23 cellular contexts compared by ENCODE assay signal in the genomic region with DNA sequence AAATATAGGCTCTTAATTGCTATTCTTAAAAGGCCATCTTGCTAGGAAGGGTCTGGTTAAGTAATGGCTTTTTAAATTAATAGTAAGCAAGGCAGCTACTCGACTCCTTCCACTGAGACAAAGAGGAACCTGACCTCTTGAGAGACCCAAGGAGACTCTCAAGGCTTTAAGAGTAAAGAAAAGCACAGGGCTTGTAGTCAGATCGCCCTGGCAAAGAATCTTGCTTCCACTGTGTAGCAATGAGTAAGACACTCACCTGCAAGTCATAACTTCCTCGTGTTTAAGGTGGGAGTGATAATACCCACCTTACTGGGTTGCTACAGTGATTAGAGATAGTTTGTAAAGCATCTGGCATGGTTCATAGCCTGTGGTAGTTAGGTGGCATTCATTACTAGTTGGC.
"Had no signal": no experiment of that assay in that cellular context is flagged by ENCODE, and none has a peak within 500 bp of the region (broad histone marks: within the 10 kb centered on the region; RNA-seq: fewer than 3 reads in every experiment).

No MANE protein-coding gene starts in this region.

- H3K4me3 Mint-ChIP-seq: central memory CD8-positive, alpha-beta T cell; effector memory CD8-positive, alpha-beta T cell; naive thymus-derived CD8-positive, alpha-beta T cell; neural crest cell; stimulated activated effector memory CD8-positive, alpha-beta T cell treated with anti-CD3 and anti-CD28 coated beads, Interleukin-12 subunit alpha, Interleukin-12 subunit beta, amount 100 ng/mL, for 72 hours; stimulated activated naive CD8-positive, alpha-beta T cell treated with anti-CD3 and anti-CD28 coated beads, Interleukin-15, Interleukin-2, amounts not matched to agents 100 ng/mL and 50 ng/mL, for 24 hours had no signal

- H3K36me3 ChIP-seq: esophagus muscularis mucosa, gastrocnemius medialis, heart right ventricle, pancreas, right lobe of liver, tibial artery, upper lobe of left lung had no signal

- H3K4me3 ChIP-seq: esophagus muscularis mucosa, gastrocnemius medialis, heart right ventricle, mucosa of descending colon, pancreas, right lobe of liver, tibial artery, upper lobe of left lung had no signal

- FAIRE-seq: pancreas had no signal

- DNase-seq: effector memory CD8-positive, alpha-beta T cell; gastrocnemius medialis; heart right ventricle; hypothalamus; islet precursor cell; left cardiac atrium; left ventricle myocardium superior; mucosa of descending colon; naive thymus-derived CD8-positive, alpha-beta T cell; nucleus accumbens; pancreas; right lobe of liver; stimulated activated CD4-positive, alpha-beta T cell treated with anti-CD3 and anti-CD28 coated beads, Interleukin-4, amount 100 ng/mL, for 1 hour; stimulated activated CD8-positive, alpha-beta memory T cell treated with anti-CD3 and anti-CD28 coated beads, Interleukin-4, amount 100 ng/mL, for 48 hours; tibial artery had no signal

- H3K36me3 Mint-ChIP-seq: naive thymus-derived CD8-positive, alpha-beta T cell; stimulated activated effector memory CD8-positive, alpha-beta T cell treated with anti-CD3 and anti-CD28 coated beads, Interleukin-12 subunit alpha, Interleukin-12 subunit beta, amount 100 ng/mL, for 72 hours had no signal

- H3K9me3 Mint-ChIP-seq: central memory CD8-positive, alpha-beta T cell; effector memory CD8-positive, alpha-beta T cell; neural crest cell; stimulated activated effector memory CD8-positive, alpha-beta T cell treated with anti-CD3 and anti-CD28 coated beads, Interleukin-12 subunit alpha, Interleukin-12 subunit beta, amount 100 ng/mL, for 72 hours; stimulated activated naive CD8-positive, alpha-beta T cell treated with anti-CD3 and anti-CD28 coated beads, Interleukin-15, Interleukin-2, amounts not matched to agents 100 ng/mL and 50 ng/mL, for 24 hours had no signal

- H3K27ac ChIP-seq: epithelial cell of prostate, esophagus muscularis mucosa, gastrocnemius medialis, heart right ventricle, pancreas, right lobe of liver, tibial artery, upper lobe of left lung had no signal

- H3K4me1 Mint-ChIP-seq: central memory CD8-positive, alpha-beta T cell; stimulated activated effector memory CD8-positive, alpha-beta T cell treated with anti-CD3 and anti-CD28 coated beads, Interleukin-12 subunit alpha, Interleukin-12 subunit beta, amount 100 ng/mL, for 72 hours had no signal

- H3K4me1 ChIP-seq: esophagus muscularis mucosa, gastrocnemius medialis, pancreas, right lobe of liver had no signal

- ATAC-seq: effector memory CD8-positive, alpha-beta T cell; gastrocnemius medialis; heart right ventricle; left cardiac atrium; left ventricle myocardium superior; mucosa of descending colon; naive thymus-derived CD8-positive, alpha-beta T cell; pancreas; right lobe of liver; stimulated activated effector memory CD8-positive, alpha-beta T cell treated with anti-CD3 and anti-CD28 coated beads, Interleukin-12 subunit alpha, Interleukin-12 subunit beta, amount 100 ng/mL, for 72 hours had no signal

- H3K9me3 ChIP-seq: esophagus muscularis mucosa, gastrocnemius medialis, mucosa of descending colon, pancreas, right lobe of liver, tibial artery, upper lobe of left lung had no signal

- H3K27ac Mint-ChIP-seq: effector memory CD8-positive, alpha-beta T cell; naive thymus-derived CD8-positive, alpha-beta T cell; progenitor cell of endocrine pancreas; stimulated activated effector memory CD8-positive, alpha-beta T cell treated with anti-CD3 and anti-CD28 coated beads, Interleukin-12 subunit alpha, Interleukin-12 subunit beta, amount 100 ng/mL, for 72 hours; stimulated activated naive CD8-positive, alpha-beta T cell treated with anti-CD3 and anti-CD28 coated beads, Interleukin-15, Interleukin-2, amounts not matched to agents 100 ng/mL and 50 ng/mL, for 24 hours had no signal

- H3K27me3 ChIP-seq: gastrocnemius medialis, pancreas, right lobe of liver, tibial artery, upper lobe of left lung had no signal
